Comparison of ENCODE assay signal across 1 cellular context in the genomic region with DNA sequence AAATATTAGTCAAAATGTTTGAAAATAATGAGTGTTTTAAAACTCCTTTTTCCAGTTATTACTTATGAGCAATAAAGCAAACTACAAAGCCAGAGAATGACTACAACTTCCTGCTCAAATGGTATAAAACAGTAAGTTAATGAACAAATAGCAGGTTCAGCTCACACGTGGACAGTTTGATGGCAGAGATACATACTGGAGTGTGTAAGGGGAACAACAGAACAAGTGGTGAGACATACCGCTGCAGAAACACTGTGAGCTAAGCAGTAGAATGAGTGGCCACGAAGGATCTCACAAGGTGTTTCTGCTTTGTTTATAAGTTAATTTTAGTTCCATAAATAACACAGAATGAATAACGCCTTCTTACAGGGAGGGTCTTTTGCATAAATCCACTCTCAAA.
TF ChIP-seq lines count a peak whose summit lies in the region.

No MANE protein-coding gene starts in this region.

TF ChIP-seq in HCT116, 20 proteins besides CTCF, POLR2A, EP300 and RAD21:
- TF ChIP-seq, protein P1, sequence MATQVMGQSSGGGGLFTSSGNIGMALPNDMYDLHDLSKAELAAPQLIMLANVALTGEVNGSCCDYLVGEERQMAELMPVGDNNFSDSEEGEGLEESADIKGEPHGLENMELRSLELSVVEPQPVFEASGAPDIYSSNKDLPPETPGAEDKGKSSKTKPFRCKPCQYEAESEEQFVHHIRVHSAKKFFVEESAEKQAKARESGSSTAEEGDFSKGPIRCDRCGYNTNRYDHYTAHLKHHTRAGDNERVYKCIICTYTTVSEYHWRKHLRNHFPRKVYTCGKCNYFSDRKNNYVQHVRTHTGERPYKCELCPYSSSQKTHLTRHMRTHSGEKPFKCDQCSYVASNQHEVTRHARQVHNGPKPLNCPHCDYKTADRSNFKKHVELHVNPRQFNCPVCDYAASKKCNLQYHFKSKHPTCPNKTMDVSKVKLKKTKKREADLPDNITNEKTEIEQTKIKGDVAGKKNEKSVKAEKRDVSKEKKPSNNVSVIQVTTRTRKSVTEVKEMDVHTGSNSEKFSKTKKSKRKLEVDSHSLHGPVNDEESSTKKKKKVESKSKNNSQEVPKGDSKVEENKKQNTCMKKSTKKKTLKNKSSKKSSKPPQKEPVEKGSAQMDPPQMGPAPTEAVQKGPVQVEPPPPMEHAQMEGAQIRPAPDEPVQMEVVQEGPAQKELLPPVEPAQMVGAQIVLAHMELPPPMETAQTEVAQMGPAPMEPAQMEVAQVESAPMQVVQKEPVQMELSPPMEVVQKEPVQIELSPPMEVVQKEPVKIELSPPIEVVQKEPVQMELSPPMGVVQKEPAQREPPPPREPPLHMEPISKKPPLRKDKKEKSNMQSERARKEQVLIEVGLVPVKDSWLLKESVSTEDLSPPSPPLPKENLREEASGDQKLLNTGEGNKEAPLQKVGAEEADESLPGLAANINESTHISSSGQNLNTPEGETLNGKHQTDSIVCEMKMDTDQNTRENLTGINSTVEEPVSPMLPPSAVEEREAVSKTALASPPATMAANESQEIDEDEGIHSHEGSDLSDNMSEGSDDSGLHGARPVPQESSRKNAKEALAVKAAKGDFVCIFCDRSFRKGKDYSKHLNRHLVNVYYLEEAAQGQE (IDR thresholded peaks at IDR 0.05; ENCODE audit: low read depth): no peak
- TF ChIP-seq, protein P2, sequence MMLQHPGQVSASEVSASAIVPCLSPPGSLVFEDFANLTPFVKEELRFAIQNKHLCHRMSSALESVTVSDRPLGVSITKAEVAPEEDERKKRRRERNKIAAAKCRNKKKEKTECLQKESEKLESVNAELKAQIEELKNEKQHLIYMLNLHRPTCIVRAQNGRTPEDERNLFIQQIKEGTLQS (IDR thresholded peaks at IDR 0.05): no peak
- TF ChIP-seq FOSL1 (IDR thresholded peaks at IDR 0.05; ENCODE audit: low read depth): no peak
